In the genomic region with DNA sequence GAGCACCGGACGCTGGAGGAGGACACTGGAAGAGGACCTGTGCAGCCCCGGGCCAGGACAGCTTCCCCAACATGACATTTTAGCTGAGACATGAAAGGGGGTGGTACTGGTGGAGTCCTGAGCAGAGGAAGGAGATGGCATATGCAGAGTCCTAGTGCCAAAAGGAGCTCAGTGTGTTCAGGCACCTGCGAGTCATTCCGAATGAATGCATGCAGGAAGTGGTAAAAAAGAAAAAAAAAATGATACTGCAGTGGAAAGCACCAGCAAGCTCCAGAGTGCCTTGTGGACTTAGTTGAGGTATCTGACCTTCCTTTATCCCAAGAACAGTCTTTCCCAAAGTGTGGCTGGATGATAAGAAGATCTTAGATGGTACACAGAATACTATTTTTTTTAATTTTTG, we compare ENCODE assay signal across 10 cellular contexts. TPM values are rescaled to one million over a fixed set of nuclear protein-coding genes. Genes with fewer than 3 reads are reported as not detected.
A peak's percentile ranks its signal among the peaks of the same experiment; 100 is the strongest.
DNase-seq lines count a peak whose midpoint lies in the region; ATAC-seq lines count a peak whose summit lies in the region.
"Had no signal": no experiment of that assay in that cellular context is flagged by ENCODE, and none has a peak within 500 bp of the region (broad histone marks: within the 10 kb centered on the region; RNA-seq: fewer than 3 reads in every experiment).

No MANE protein-coding gene starts in this region.

- intact Hi-C loops in head of caudate nucleus (cut with DNase I) = no loop called here

- H3K36me3 Mint-ChIP-seq in activated T-cell treated with anti-CD3 and anti-CD28 coated beads, Interleukin-2, amount 50 U/mL, for 72 hours (ENCODE audit: insufficient read depth in 2 of 2) = no peaks in the 10 kb centered on the region
- H3K36me3 Mint-ChIP-seq in memory B cell = no peaks in the 10 kb centered on the region

- H3K9me3 Mint-ChIP-seq in activated T-cell treated with anti-CD3 and anti-CD28 coated beads, Interleukin-2, amount 50 U/mL, for 72 hours = no peaks in the 10 kb centered on the region
- H3K9me3 Mint-ChIP-seq in memory B cell = no peaks in the 10 kb centered on the region

- peak; percentile 20 to 38 for DNase-seq in activated T-cell treated with anti-CD3 and anti-CD28 coated beads, Interleukin-2, amount 50 U/mL, for 72 hours
- DNase-seq in memory B cell (ENCODE audit: low spot score in 2 of 2) = no peak
- DNase-seq in NCI-H2029 (lab: John Stamatoyannopoulos, UW) = no peak
- DNase-seq in head of caudate nucleus = no peak
- DNase-seq: NCI-H1417 treated with DMSO at 0.1 percent for 48 hours, T-helper 9 cell, testis had no signal

- ATAC-seq in GM18498 (IDR thresholded peaks at IDR 0.05; ENCODE audit: unreplicated experiment) (peak; percentile 69), HG03432 (IDR thresholded peaks at IDR 0.05; ENCODE audit: unreplicated experiment) (peak; percentile 52), memory B cell (ENCODE audit: low read depth) (peak; percentile 62), GM19324 (IDR thresholded peaks at IDR 0.05; ENCODE audit: low FRiP score, unreplicated experiment) (no peak)
- peak; percentile 92 to 93 for ATAC-seq in activated T-cell treated with anti-CD3 and anti-CD28 coated beads, Interleukin-2, amount 50 U/mL, for 72 hours (replicated peaks in 1 of 2)

- no peaks in the 10 kb centered on the region for H3K27me3 Mint-ChIP-seq in activated T-cell treated with anti-CD3 and anti-CD28 coated beads, Interleukin-2, amount 50 U/mL, for 72 hours (ENCODE audit: low read depth)
- H3K27me3 Mint-ChIP-seq in memory B cell = peaks cover 8% of the 10 kb centered on the region

- peak overlapping the region; percentile 37 to 63 for H3K4me3 Mint-ChIP-seq in activated T-cell treated with anti-CD3 and anti-CD28 coated beads, Interleukin-2, amount 50 U/mL, for 72 hours
- no peak overlapping the region for H3K4me3 Mint-ChIP-seq in memory B cell

- H3K4me1 Mint-ChIP-seq in activated T-cell treated with anti-CD3 and anti-CD28 coated beads, Interleukin-2, amount 50 U/mL, for 72 hours (ENCODE audit: low read depth) = peaks cover 15% of the 10 kb centered on the region
- peaks cover 4% of the 10 kb centered on the region for H3K4me1 Mint-ChIP-seq in memory B cell

- H3K27ac Mint-ChIP-seq in activated T-cell treated with anti-CD3 and anti-CD28 coated beads, Interleukin-2, amount 50 U/mL, for 72 hours = no peak overlapping the region
- H3K27ac Mint-ChIP-seq in memory B cell = no peak overlapping the region

RNA-seq across cellular contexts. Expression of gene ZNF148, which starts 6.6 kb away (rescaled TPM):
- 10 to 100 TPM; 42.0 to 44.7 TPM for total RNA-seq in activated T-cell treated with anti-CD3 and anti-CD28 coated beads, Interleukin-2, amount 50 U/mL, for 72 hours

Comparison
In these comparisons a context has a peak if more than half of its experiments do, and no peak if none do; other contexts are left out.
1. DNase-seq: peak in activated T-cell treated with anti-CD3 and anti-CD28 coated beads, Interleukin-2, amount 50 U/mL, for 72 hours (2 of 2); none in memory B cell (0 of 2), NCI-H2029 (single experiment) and head of caudate nucleus (0 of 42).